ENCODE assay signal across 2 cellular contexts in genomic region chr10:99785646-99786045, GRCh38.
TF ChIP-seq lines count a peak whose summit lies in the region.

No MANE protein-coding gene starts in this region.

TF ChIP-seq in A549, 52 proteins besides CTCF, POLR2A, EP300 and RAD21:
- no peak for TF ChIP-seq ATOH8 (CRISPR knock-in tag; IDR thresholded peaks at IDR 0.05; ENCODE audit: low read depth)
- TF ChIP-seq JUN (IDR thresholded peaks at IDR 0.05) = peak in 1 of 2 experiments; percentile 6; a peak in 1 of 5 replicates

TF ChIP-seq in IMR-90, 13 proteins besides CTCF, POLR2A, EP300 and RAD21:
- no peak for TF ChIP-seq USF2 (IDR thresholded peaks at IDR 0.05; ENCODE audit: low read depth, low read length)
- no peak for TF ChIP-seq MXI1 (IDR thresholded peaks at IDR 0.05; ENCODE audit: borderline replicate concordance, low read depth, low read length)
- TF ChIP-seq ELK1 (IDR thresholded peaks at IDR 0.05; ENCODE audit: borderline replicate concordance, low read depth, low read length) = no peak
- no peak for TF ChIP-seq MAZ (IDR thresholded peaks at IDR 0.05; ENCODE audit: borderline replicate concordance, low read depth, low read length)
- TF ChIP-seq SMC3 (IDR thresholded peaks at IDR 0.05; ENCODE audit: low read depth, low read length) = no peak
- no peak for TF ChIP-seq RCOR1 (IDR thresholded peaks at IDR 0.05; ENCODE audit: insufficient replicate concordance, low read length)
- no peak for TF ChIP-seq NFE2L2 (IDR thresholded peaks at IDR 0.05; ENCODE audit: low read depth, low read length)
- TF ChIP-seq CEBPB (IDR thresholded peaks at IDR 0.05; ENCODE audit: low read depth, low read length) = no peak
- no peak for TF ChIP-seq MAFK (IDR thresholded peaks at IDR 0.05; ENCODE audit: low read depth, low read length)
- no peak for TF ChIP-seq CHD1 (IDR thresholded peaks at IDR 0.05; ENCODE audit: low read depth, low read length)
- TF ChIP-seq RFX5 (IDR thresholded peaks at IDR 0.05; ENCODE audit: low read depth, low read length) = no peak
- TF ChIP-seq BHLHE40 (IDR thresholded peaks at IDR 0.05; ENCODE audit: low read depth, low read length) = no peak
- TF ChIP-seq FOS (IDR thresholded peaks at IDR 0.05; ENCODE audit: low read depth, low read length) = no peak
TF ChIP-seq in IMR-90: peak in this region for 0.
